ENCODE assay signal across 10 cellular contexts in the genomic region with DNA sequence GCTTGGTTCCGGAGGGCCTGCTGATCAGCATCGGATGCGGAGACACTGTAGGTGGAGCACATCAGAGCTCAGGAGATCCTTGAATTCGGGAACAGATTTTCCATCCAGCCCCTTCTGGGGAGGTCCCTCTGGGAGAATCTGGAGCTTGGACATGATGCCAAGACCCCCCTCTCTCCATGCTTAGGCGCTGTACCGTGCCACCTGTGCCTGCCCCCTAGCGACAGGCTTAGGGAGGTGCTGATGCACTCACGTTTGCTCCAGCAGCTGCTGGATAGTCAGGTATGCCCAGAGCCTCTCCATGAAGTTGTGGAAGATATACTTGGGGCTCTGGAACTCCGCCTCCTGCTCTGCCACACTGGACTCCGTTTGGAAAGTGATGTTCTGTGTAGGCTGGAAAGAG. TPM values are rescaled to one million over a fixed set of nuclear protein-coding genes. Genes with fewer than 3 reads are reported as not detected.
DNase-seq lines count a peak whose midpoint lies in the region; ATAC-seq, FAIRE-seq and TF ChIP-seq lines count a peak whose summit lies in the region.
"Had no signal": no experiment of that assay in that cellular context is flagged by ENCODE, and none has a peak within 500 bp of the region (broad histone marks: within the 10 kb centered on the region; RNA-seq: fewer than 3 reads in every experiment).

No MANE protein-coding gene starts in this region.

- no peak for TF ChIP-seq POLR2A in K562 (conservative IDR thresholded peaks at IDR 0.05)

- WGBS in K562 (ENCODE audit: insufficient coverage, low coverage, missing lambda C conversion rate): 30% methylated on average over 8 of the region's 10 CpGs

- no TSS peak for BruUV-seq in K562 (replicated peaks; lab: Mats Ljungman, UMichigan)

- DNase-seq in NCI-H446 (lab: John Stamatoyannopoulos, UW): peak; percentile 34 to 51
- no peak for DNase-seq in NCI-H446 treated with DMSO at 0.1 percent for 48 hours (lab: John Stamatoyannopoulos, UW)
- DNase-seq in LHCN-M2 (ENCODE audit: low read depth): peak; percentile 21
- peak; percentile 46 to 62 (median 56) for DNase-seq in K562 (ENCODE audit: extremely low read depth in 1 of 4, low spot score in 3 of 4)
- no peak for DNase-seq in NCI-H2171 treated with DMSO at 0.1 percent for 48 hours (lab: John Stamatoyannopoulos, UW)
- no peak for DNase-seq in KG1 (lab: John Stamatoyannopoulos, UW)
- DNase-seq: activated B cell treated with CpG ODN at 0.5 μM for 24 hours had no signal

- H3K9ac ChIP-seq in K562 (ENCODE audit: insufficient read depth in 1 of 2, low read depth in 2 of 2, low read length in 2 of 2): no peak overlapping the region

- in situ Hi-C loops in K562 (cut with MboI): no loop called here

- TF ChIP-seq CTCF in K562 (IDR thresholded peaks at IDR 0.05 in 2 of 3, conservative IDR thresholded peaks at IDR 0.05 in 1 of 3; ENCODE audit: insufficient read depth in 2 of 3, low read depth in 1 of 3, low read length in 3 of 3): peak; percentile 63 to 80 (median 67)
- TF ChIP-seq CTCF in nephron (IDR thresholded peaks at IDR 0.05; ENCODE audit: unreplicated experiment in 3 of 3): peak; percentile 35 to 41 (median 40)

- peaks cover 0 to 42% of the 10 kb centered on the region in 2 experiments; a peak in 3 of 5 replicates for H3K27me3 ChIP-seq in K562 (ENCODE audit: control insufficient read depth in 2 of 2, insufficient read depth in 2 of 2, low read length in 2 of 2)

- H3K9me3 Mint-ChIP-seq in nephron: no peaks in the 10 kb centered on the region
- H3K9me3 Mint-ChIP-seq: activated B cell treated with CpG ODN at 0.5 μM for 24 hours had no signal

- ATAC-seq in K562 (peak; percentile 89), GM21786 (IDR thresholded peaks at IDR 0.05; ENCODE audit: unreplicated experiment) (no peak)

- no peaks in the 10 kb centered on the region for H3K4me1 Mint-ChIP-seq in nephron
- H3K4me1 Mint-ChIP-seq: activated B cell treated with CpG ODN at 0.5 μM for 24 hours had no signal

- TF ChIP-seq EP300 in K562 (IDR thresholded peaks at IDR 0.05; ENCODE audit: low read length): no peak

- peak in 1 of 2 experiments; percentile 49; a peak in 2 of 4 replicates for TF ChIP-seq RAD21 in K562 (CRISPR knock-in tag; conservative IDR thresholded peaks at IDR 0.05 in 1 of 2, IDR thresholded peaks at IDR 0.05 in 1 of 2)

- H3K9me1 ChIP-seq in K562 (ENCODE audit: control insufficient read depth, insufficient read depth, low read length): no peaks in the 10 kb centered on the region

- intact Hi-C loops in K562 (cut with micrococcal nuclease): no loop called here

- no peak for FAIRE-seq in K562 (lab: Jason Lieb, UNC)

- H3K4me2 ChIP-seq in K562 (ENCODE audit: insufficient read depth, low read length): no peak overlapping the region

- H3K9me3 ChIP-seq in K562 (replicated peaks; ENCODE audit: control insufficient read depth, insufficient read depth, low read depth, low read length): no peaks in the 10 kb centered on the region

- no peaks in the 10 kb centered on the region for H3K36me3 Mint-ChIP-seq in nephron (ENCODE audit: low read depth)

- no peak overlapping the region for H3K4me3 ChIP-seq in K562

- POLR2A ChIA-PET in K562 (lab: Yijun Ruan, JAX): interaction anchor here (1.2 kb wide), 1 partner anchor 25 kb away, joined by 3 read pairs; no protein-coding TSS in a partner anchor

- CTCF ChIA-PET in K562 (lab: Yijun Ruan, JAX; ENCODE audit: low intra/inter-chr PET ratio): interaction anchor here (1.1 kb wide), 1 partner anchor 393 kb away, joined by 3 read pairs; no protein-coding TSS in a partner anchor

- H3K27ac Mint-ChIP-seq in nephron: no peak overlapping the region
- H3K27ac Mint-ChIP-seq: activated B cell treated with CpG ODN at 0.5 μM for 24 hours had no signal

- peaks cover 0 to 11% of the 10 kb centered on the region in 2 experiments; a peak in 2 of 5 replicates for H3K4me1 ChIP-seq in K562 (replicated peaks in 1 of 2; ENCODE audit: control insufficient read depth in 2 of 2, insufficient read depth in 2 of 2, low read length in 2 of 2)

- no peak overlapping the region for H3K27ac ChIP-seq in K562 (ENCODE audit: extremely low read depth, low read depth, low read length)

- H3K4me3 Mint-ChIP-seq in nephron: no peak overlapping the region
- H3K4me3 Mint-ChIP-seq: activated B cell treated with CpG ODN at 0.5 μM for 24 hours had no signal

- no peaks in the 10 kb centered on the region for H3K36me3 ChIP-seq in K562 (ENCODE audit: control insufficient read depth, insufficient read depth, low read length)

- H3K27me3 Mint-ChIP-seq in nephron (ENCODE audit: low read depth): no peaks in the 10 kb centered on the region
- H3K27me3 Mint-ChIP-seq: activated B cell treated with CpG ODN at 0.5 μM for 24 hours had no signal

- H2AFZ ChIP-seq in K562 (ENCODE audit: low read depth, low read length): no peak overlapping the region

- no peaks in the 10 kb centered on the region; the same call in 1 of the 2 replicates for H4K20me1 ChIP-seq in K562 (replicated peaks; ENCODE audit: control insufficient read depth, insufficient read depth, low read length)

- no peaks in the 10 kb centered on the region for H3K79me2 ChIP-seq in K562 (ENCODE audit: control insufficient read depth, insufficient read depth, low read length)

RNA-seq across cellular contexts. Expression of a gene that starts 9.7 kb away (rescaled TPM):
- 0.19 and 0.63 TPM in 2 replicates for total RNA-seq in LHCN-M2 (2014; rRNA removed)
- 0.58 TPM for polyA plus RNA-seq in LHCN-M2 (2012)
- 0.84 and 1.7 TPM in 2 replicates for total RNA-seq in K562 (2011; cell fraction: chromatin; rRNA removed; ENCODE audit: low replicate concordance)
- total RNA-seq in K562 (2011; cell fraction: nucleolus; rRNA removed): 0.53 TPM in 1 of 2 replicates, not detected in the other
- 1.1 and 1.3 TPM in 2 replicates for total RNA-seq in K562 (2011; cell fraction: nucleoplasm; rRNA removed)
- total RNA-seq in K562 (2014; rRNA removed): 0.09 TPM in 1 of 2 replicates, not detected in the other
- not detected in 2 replicates for total RNA-seq in K562 (2014; rRNA removed; fragmentation: Illumina TruSeq; extraction: Trizol)
- not detected in 2 replicates for total RNA-seq in K562 (2015; rRNA removed; fragmentation: Illumina TruSeq; extraction: Trizol)
- 0.62 and 0.96 TPM in 2 replicates for total RNA-seq in K562 (2021)
- 0.20 TPM in 1 of 2 replicates, not detected in the other for polyA plus RNA-seq in K562 (2011; rRNA removed)
- polyA plus RNA-seq in K562 (2011; cell fraction: cytosol; rRNA removed): 0.07 TPM in 1 of 2 replicates, not detected in the other
- polyA plus RNA-seq in K562 (2011; cell fraction: nucleus; rRNA removed): 0.28 and 0.39 TPM in 2 replicates
- polyA plus RNA-seq in K562 (2012): 0.05 and 1.1 TPM in 2 replicates
- not detected in 2 replicates for polyA plus RNA-seq in K562 (2014; fragmentation: Illumina TruSeq; extraction: Trizol)
- polyA plus RNA-seq in K562 (2014; fragmentation: Nextera tagmentation; extraction: Ambion mirVana): not detected
- not detected in 2 replicates for polyA plus RNA-seq in K562 (2014; rRNA removed)
- not detected in 2 replicates for polyA minus RNA-seq in K562 (2011; rRNA and poly(A)+ RNA removed)
- polyA minus RNA-seq in K562 (2011; cell fraction: cytosol; rRNA and poly(A)+ RNA removed): not detected in 2 replicates
- not detected in 2 replicates for polyA minus RNA-seq in K562 (2011; cell fraction: nucleus; rRNA and poly(A)+ RNA removed)

RNA-seq across cellular contexts. Expression of a gene that starts 14.1 kb away (rescaled TPM):
- total RNA-seq in LHCN-M2 (2014; rRNA removed) (not detected in 2 replicates), K562 (2014; rRNA removed) (0.18 TPM in 1 of 2 replicates, not detected in the other), K562 (2014; rRNA removed; fragmentation: Illumina TruSeq; extraction: Trizol) (not detected in 2 replicates), K562 (2015; rRNA removed; fragmentation: Illumina TruSeq; extraction: Trizol) (0.38 TPM in 1 of 2 replicates, not detected in the other), K562 (2021) (0.78 TPM in 1 of 2 replicates, not detected in the other)
- 0.44 TPM for polyA plus RNA-seq in LHCN-M2 (2012)
- not detected in 2 replicates for total RNA-seq in K562 (2011; cell fraction: chromatin; rRNA removed; ENCODE audit: low replicate concordance)
- 0.92 TPM in 1 of 2 replicates, not detected in the other for total RNA-seq in K562 (2011; cell fraction: nucleolus; rRNA removed)
- total RNA-seq in K562 (2011; cell fraction: nucleoplasm; rRNA removed): not detected in 2 replicates
- polyA plus RNA-seq in K562 (2011; rRNA removed) (not detected in 2 replicates), K562 (2014; fragmentation: Illumina TruSeq; extraction: Trizol) (0.74 and 0.82 TPM in 2 replicates), K562 (2014; fragmentation: Nextera tagmentation; extraction: Ambion mirVana) (under 1 TPM in 1 of 2 experiments, not detected in 1; 0.15 TPM), K562 (2014; rRNA removed) (0.44 TPM in 1 of 2 replicates, not detected in the other)
- polyA plus RNA-seq in K562 (2011; cell fraction: cytosol; rRNA removed): 0.15 and 0.22 TPM in 2 replicates
- polyA plus RNA-seq in K562 (2011; cell fraction: nucleus; rRNA removed): 1.6 and 3.1 TPM in 2 replicates
- 0.78 and 4.1 TPM in 2 replicates for polyA plus RNA-seq in K562 (2012)
- polyA minus RNA-seq in K562 (2011; rRNA and poly(A)+ RNA removed): not detected in 2 replicates
- polyA minus RNA-seq in K562 (2011; cell fraction: cytosol; rRNA and poly(A)+ RNA removed): not detected in 2 replicates
- not detected in 2 replicates for polyA minus RNA-seq in K562 (2011; cell fraction: nucleus; rRNA and poly(A)+ RNA removed)
- total RNA-seq: renal cortical epithelial cell had no signal

RNA-seq across cellular contexts. Expression of a gene that starts 26.1 kb away (rescaled TPM):
- total RNA-seq in LHCN-M2 (2014; rRNA removed) (not detected in 2 replicates), K562 (2014; rRNA removed) (not detected in 2 replicates), K562 (2014; rRNA removed; fragmentation: Illumina TruSeq; extraction: Trizol) (0.07 TPM in 1 of 2 replicates, not detected in the other), K562 (2015; rRNA removed; fragmentation: Illumina TruSeq; extraction: Trizol) (not detected in 2 replicates), K562 (2021) (0.25 and 0.35 TPM in 2 replicates)
- polyA plus RNA-seq in LHCN-M2 (2012): 4.6 TPM
- not detected in 2 replicates for total RNA-seq in K562 (2011; cell fraction: chromatin; rRNA removed; ENCODE audit: low replicate concordance)
- total RNA-seq in K562 (2011; cell fraction: nucleolus; rRNA removed): not detected in 2 replicates
- not detected in 2 replicates for total RNA-seq in K562 (2011; cell fraction: nucleoplasm; rRNA removed)
- polyA plus RNA-seq in K562 (2011; rRNA removed) (not detected in 2 replicates), K562 (2014; fragmentation: Illumina TruSeq; extraction: Trizol) (not detected in 2 replicates), K562 (2014; fragmentation: Nextera tagmentation; extraction: Ambion mirVana) (not detected), K562 (2014; rRNA removed) (not detected in 2 replicates)
- polyA plus RNA-seq in K562 (2011; cell fraction: cytosol; rRNA removed): not detected in 2 replicates
- polyA plus RNA-seq in K562 (2011; cell fraction: nucleus; rRNA removed): 0.04 and 0.24 TPM in 2 replicates
- polyA plus RNA-seq in K562 (2012): not detected in 2 replicates
- not detected in 2 replicates for polyA minus RNA-seq in K562 (2011; rRNA and poly(A)+ RNA removed)
- polyA minus RNA-seq in K562 (2011; cell fraction: cytosol; rRNA and poly(A)+ RNA removed): 4.0 TPM in 1 of 2 replicates, not detected in the other
- polyA minus RNA-seq in K562 (2011; cell fraction: nucleus; rRNA and poly(A)+ RNA removed): not detected in 2 replicates
- total RNA-seq: activated B cell treated with CpG ODN at 0.5 μM for 24 hours, renal cortical epithelial cell had no signal

RNA-seq across cellular contexts. Expression of a gene that starts 43.3 kb away (rescaled TPM):
- total RNA-seq in LHCN-M2 (2014; rRNA removed): not detected in 2 replicates
- polyA plus RNA-seq in LHCN-M2 (2012): not detected
- total RNA-seq in K562 (2011; cell fraction: chromatin; rRNA removed; ENCODE audit: low replicate concordance): not detected in 2 replicates
- not detected in 2 replicates for total RNA-seq in K562 (2011; cell fraction: nucleolus; rRNA removed)
- not detected in 2 replicates for total RNA-seq in K562 (2011; cell fraction: nucleoplasm; rRNA removed)
- not detected in 2 replicates for total RNA-seq in K562 (2014; rRNA removed)
- not detected in 2 replicates for total RNA-seq in K562 (2014; rRNA removed; fragmentation: Illumina TruSeq; extraction: Trizol)
- total RNA-seq in K562 (2015; rRNA removed; fragmentation: Illumina TruSeq; extraction: Trizol): not detected in 2 replicates
- 0.11 and 0.31 TPM in 2 replicates for total RNA-seq in K562 (2021)
- not detected in 2 replicates for polyA plus RNA-seq in K562 (2011; rRNA removed)
- not detected in 2 replicates for polyA plus RNA-seq in K562 (2011; cell fraction: cytosol; rRNA removed)
- not detected in 2 replicates for polyA plus RNA-seq in K562 (2011; cell fraction: nucleus; rRNA removed)
- polyA plus RNA-seq in K562 (2012): not detected in 2 replicates
- not detected in 2 replicates for polyA plus RNA-seq in K562 (2014; fragmentation: Illumina TruSeq; extraction: Trizol)
- not detected for polyA plus RNA-seq in K562 (2014; fragmentation: Nextera tagmentation; extraction: Ambion mirVana)
- not detected in 2 replicates for polyA plus RNA-seq in K562 (2014; rRNA removed)
- not detected in 2 replicates for polyA minus RNA-seq in K562 (2011; rRNA and poly(A)+ RNA removed)
- polyA minus RNA-seq in K562 (2011; cell fraction: cytosol; rRNA and poly(A)+ RNA removed): not detected in 2 replicates
- polyA minus RNA-seq in K562 (2011; cell fraction: nucleus; rRNA and poly(A)+ RNA removed): not detected in 2 replicates
- total RNA-seq: renal cortical epithelial cell had no signal

RNA-seq across cellular contexts. Expression of a gene that starts 50.0 kb away (rescaled TPM):
- 20.4 and 26.7 TPM in 2 replicates for total RNA-seq in LHCN-M2 (2014; rRNA removed)
- 5.9 TPM for polyA plus RNA-seq in LHCN-M2 (2012)
- 29.9 and 31.3 TPM in 2 replicates for total RNA-seq in K562 (2011; cell fraction: chromatin; rRNA removed; ENCODE audit: low replicate concordance)
- 17.1 and 27.0 TPM in 2 replicates for total RNA-seq in K562 (2011; cell fraction: nucleolus; rRNA removed)
- total RNA-seq in K562 (2011; cell fraction: nucleoplasm; rRNA removed): 14.4 and 20.8 TPM in 2 replicates
- total RNA-seq in K562 (2014; rRNA removed): 15.5 and 17.5 TPM in 2 replicates
- total RNA-seq in K562 (2014; rRNA removed; fragmentation: Illumina TruSeq; extraction: Trizol): 20.9 and 22.7 TPM in 2 replicates
- total RNA-seq in K562 (2015; rRNA removed; fragmentation: Illumina TruSeq; extraction: Trizol): 21.3 and 23.4 TPM in 2 replicates
- 17.6 and 23.1 TPM in 2 replicates for total RNA-seq in K562 (2021)
- polyA plus RNA-seq in K562 (2011; rRNA removed): 16.5 and 17.7 TPM in 2 replicates
- 5.4 and 5.9 TPM in 2 replicates for polyA plus RNA-seq in K562 (2011; cell fraction: cytosol; rRNA removed)
- polyA plus RNA-seq in K562 (2011; cell fraction: nucleus; rRNA removed): 9.1 and 12.6 TPM in 2 replicates
- 7.5 and 8.1 TPM in 2 replicates for polyA plus RNA-seq in K562 (2012)
- 13.3 and 16.6 TPM in 2 replicates for polyA plus RNA-seq in K562 (2014; fragmentation: Illumina TruSeq; extraction: Trizol)
- polyA plus RNA-seq in K562 (2014; fragmentation: Nextera tagmentation; extraction: Ambion mirVana): 1 to 10 TPM; 5.8 to 6.9 TPM
- 11.2 and 11.3 TPM in 2 replicates for polyA plus RNA-seq in K562 (2014; rRNA removed)
- polyA minus RNA-seq in K562 (2011; rRNA and poly(A)+ RNA removed): 28.4 and 29.0 TPM in 2 replicates
- polyA minus RNA-seq in K562 (2011; cell fraction: cytosol; rRNA and poly(A)+ RNA removed): 10.6 and 16.1 TPM in 2 replicates
- polyA minus RNA-seq in K562 (2011; cell fraction: nucleus; rRNA and poly(A)+ RNA removed): 10.5 and 19.2 TPM in 2 replicates

Comparison
In these comparisons a context has a peak if more than half of its experiments do, and no peak if none do; other contexts are left out.
1. DNase-seq: peak in NCI-H446 (2 of 2), LHCN-M2 (single experiment) and K562 (4 of 4); none in NCI-H446 treated with DMSO at 0.1 percent for 48 hours (single experiment), NCI-H2171 treated with DMSO at 0.1 percent for 48 hours (single experiment) and KG1 (single experiment).